In genomic region chr1:32337855-32338636, GRCh38 we compare ENCODE assay signal across 8 cellular contexts. TPM values are rescaled to one million over a fixed set of nuclear protein-coding genes. Genes with fewer than 3 reads are reported as not detected.
A peak's percentile ranks its signal among the peaks of the same experiment; 100 is the strongest.
DNase-seq lines count a peak whose midpoint lies in the region; ATAC-seq and TF ChIP-seq lines count a peak whose summit lies in the region.

No MANE protein-coding gene starts in this region.

- intact Hi-C loops in CD14-positive monocyte (cut with micrococcal nuclease), result loop anchor here (2.0 to 5.0 kb wide), 4 partner anchors 13 to 401 kb away; partner anchors contain the start of genes BSDC1 (in 1 of the 2) and PTP4A2 (in 1 of the 2)

- peaks cover 25 to 38% of the 10 kb centered on the region in 2 donors for H3K36me3 Mint-ChIP-seq in CD14-positive monocyte
- H3K36me3 Mint-ChIP-seq in activated naive CD8-positive, alpha-beta T cell treated with anti-CD3 and anti-CD28 coated beads, Interleukin-2, amount 50 U/mL, for 24 hours (ENCODE audit: low read depth), result peaks cover 5% of the 10 kb centered on the region

- no peaks in the 10 kb centered on the region for H3K27me3 ChIP-seq in Karpas-422 (ENCODE audit: low read length)
- H3K27me3 ChIP-seq in effector memory CD4-positive, alpha-beta T cell (replicated peaks; ENCODE audit: control insufficient read depth, insufficient read depth, low read length, poor library complexity, severe bottlenecking), result no peaks in the 10 kb centered on the region

- H2AFZ ChIP-seq in Karpas-422 (ENCODE audit: low read length), result no peak overlapping the region; the same call in 1 of the 2 replicates

- H3K27ac ChIP-seq in Karpas-422 (ENCODE audit: low read length), result peak overlapping the region; percentile 84
- H3K27ac ChIP-seq in effector memory CD4-positive, alpha-beta T cell (ENCODE audit: insufficient read depth, low read length, poor library complexity, severe bottlenecking), result no peak overlapping the region

- peaks cover 64% of the 10 kb centered on the region for H3K4me1 Mint-ChIP-seq in CD14-positive monocyte
- H3K4me1 Mint-ChIP-seq in activated naive CD8-positive, alpha-beta T cell treated with anti-CD3 and anti-CD28 coated beads, Interleukin-2, amount 50 U/mL, for 24 hours, result peaks cover 53% of the 10 kb centered on the region

- H3K9me3 ChIP-seq in Karpas-422 (ENCODE audit: low read length), result no peaks in the 10 kb centered on the region
- H3K9me3 ChIP-seq in effector memory CD4-positive, alpha-beta T cell (ENCODE audit: control insufficient read depth, low read length), result no peaks in the 10 kb centered on the region

- peak; percentile 91 for DNase-seq in CD14-positive monocyte (ENCODE audit: low spot score)
- DNase-seq in Karpas-422, result peak; percentile 68
- DNase-seq in activated naive CD8-positive, alpha-beta T cell treated with anti-CD3 and anti-CD28 coated beads, Interleukin-2, amount 50 U/mL, for 24 hours, result peak; percentile 27
- peak; percentile 89 for DNase-seq in midbrain (lab: John Stamatoyannopoulos, UW)
- no peak for DNase-seq in SHP77 (lab: John Stamatoyannopoulos, UW)
- DNase-seq in effector memory CD4-positive, alpha-beta T cell, result no peak

- H3K4me1 ChIP-seq in Karpas-422 (ENCODE audit: low read length), result peaks cover 57% of the 10 kb centered on the region
- H3K4me1 ChIP-seq in effector memory CD4-positive, alpha-beta T cell (ENCODE audit: control insufficient read depth, insufficient read depth, low read length, poor library complexity, severe bottlenecking), result peaks cover 28% of the 10 kb centered on the region

- TF ChIP-seq CTCF in CD14-positive monocyte (IDR thresholded peaks at IDR 0.05), result no peak

- peaks cover 26 to 33% (median 28%) of the 10 kb centered on the region in 3 donors for H3K27me3 Mint-ChIP-seq in CD14-positive monocyte (ENCODE audit: low read depth in 3 of 3)
- no peaks in the 10 kb centered on the region for H3K27me3 Mint-ChIP-seq in activated naive CD8-positive, alpha-beta T cell treated with anti-CD3 and anti-CD28 coated beads, Interleukin-2, amount 50 U/mL, for 24 hours

- peak overlapping the region; percentile 71 to 85 for H3K4me3 Mint-ChIP-seq in CD14-positive monocyte
- no peak overlapping the region for H3K4me3 Mint-ChIP-seq in activated naive CD8-positive, alpha-beta T cell treated with anti-CD3 and anti-CD28 coated beads, Interleukin-2, amount 50 U/mL, for 24 hours

- peaks cover 16% of the 10 kb centered on the region for H3K79me2 ChIP-seq in Karpas-422 (ENCODE audit: low read length)

- peaks cover 14% of the 10 kb centered on the region; the same call in 1 of the 2 replicates for H4K20me1 ChIP-seq in Karpas-422 (ENCODE audit: insufficient read depth, low read depth, low read length)

- H3K27ac Mint-ChIP-seq in CD14-positive monocyte, result peak overlapping the region; percentile 95 to 99 (median 99)
- H3K27ac Mint-ChIP-seq in activated naive CD8-positive, alpha-beta T cell treated with anti-CD3 and anti-CD28 coated beads, Interleukin-2, amount 50 U/mL, for 24 hours, result peak overlapping the region; percentile 64

- ATAC-seq in activated naive CD8-positive, alpha-beta T cell treated with anti-CD3 and anti-CD28 coated beads, Interleukin-2, amount 50 U/mL, for 24 hours, result peak; percentile 7
- no peak for ATAC-seq in GM21619 (IDR thresholded peaks at IDR 0.05; ENCODE audit: unreplicated experiment)
- no peak for ATAC-seq in HG02840 (IDR thresholded peaks at IDR 0.05; ENCODE audit: low FRiP score, unreplicated experiment)

- no peaks in the 10 kb centered on the region for H3K9me2 ChIP-seq in Karpas-422 (replicated peaks; ENCODE audit: insufficient read depth, low read length)

- peaks cover 9% of the 10 kb centered on the region; the same call in 1 of the 2 replicates for H3K36me3 ChIP-seq in Karpas-422 (ENCODE audit: insufficient read depth, low read length)
- H3K36me3 ChIP-seq in effector memory CD4-positive, alpha-beta T cell (ENCODE audit: control insufficient read depth, insufficient read depth, low read length), result peaks cover 4% of the 10 kb centered on the region

- peaks cover 0 to 8% (median 4%) of the 10 kb centered on the region in 7 donors for H3K9me3 Mint-ChIP-seq in CD14-positive monocyte
- H3K9me3 Mint-ChIP-seq in activated naive CD8-positive, alpha-beta T cell treated with anti-CD3 and anti-CD28 coated beads, Interleukin-2, amount 50 U/mL, for 24 hours, result no peaks in the 10 kb centered on the region

- H3K4me3 ChIP-seq in Karpas-422 (ENCODE audit: low read length), result peak overlapping the region; percentile 49
- H3K4me3 ChIP-seq in effector memory CD4-positive, alpha-beta T cell (ENCODE audit: insufficient read depth, low read depth, low read length, poor library complexity, severe bottlenecking), result no peak overlapping the region

- peak overlapping the region; percentile 59 for H3K9ac ChIP-seq in Karpas-422 (ENCODE audit: low read length)

- peak overlapping the region; percentile 99 for H3K4me2 ChIP-seq in Karpas-422 (ENCODE audit: low read depth, low read length, poor library complexity, severe bottlenecking)

RNA-seq across cellular contexts. Expression of gene MARCKSL1, which starts 2.0 kb away (rescaled TPM):
- 10 to 100 TPM; 13.9 to 40.3 TPM for polyA plus RNA-seq in CD14-positive monocyte
- total RNA-seq in Karpas-422 (2014; rRNA removed; shearing (Covaris generic); ENCODE audit: low replicate concordance), result 262 and 391 TPM in 2 replicates

RNA-seq across cellular contexts. Expression of gene FAM229A, which starts 24.2 kb away (rescaled TPM):
- not detected for polyA plus RNA-seq in CD14-positive monocyte
- total RNA-seq in Karpas-422 (2014; rRNA removed; shearing (Covaris generic); ENCODE audit: low replicate concordance), result 3.1 and 4.5 TPM in 2 replicates

RNA-seq across cellular contexts. Expression of gene TSSK3, which starts 24.3 kb away (rescaled TPM):
- polyA plus RNA-seq in CD14-positive monocyte, result 1 to 10 TPM in 1 of 2 donors, under 1 TPM in 1; 0.35 to 1.1 TPM
- total RNA-seq in Karpas-422 (2014; rRNA removed; shearing (Covaris generic); ENCODE audit: low replicate concordance), result 1.4 and 1.5 TPM in 2 replicates

RNA-seq across cellular contexts. Expression of gene HDAC1, which starts 46.2 kb away (rescaled TPM):
- 10 to 100 TPM; 73.8 to 88.7 TPM for polyA plus RNA-seq in CD14-positive monocyte
- total RNA-seq in Karpas-422 (2014; rRNA removed; shearing (Covaris generic); ENCODE audit: low replicate concordance), result 201 and 257 TPM in 2 replicates

RNA-seq across cellular contexts. Expression of gene BSDC1, which starts 56.2 kb away (rescaled TPM):
- polyA plus RNA-seq in CD14-positive monocyte, result 10 to 100 TPM; 19.0 to 23.7 TPM
- total RNA-seq in Karpas-422 (2014; rRNA removed; shearing (Covaris generic); ENCODE audit: low replicate concordance), result 45.1 and 50.0 TPM in 2 replicates

Comparison
In these comparisons a context has a peak if more than half of its experiments do, and no peak if none do; other contexts are left out.
1. DNase-seq: peak in CD14-positive monocyte (single experiment), Karpas-422 (single experiment), activated naive CD8-positive, alpha-beta T cell treated with anti-CD3 and anti-CD28 coated beads, Interleukin-2, amount 50 U/mL, for 24 hours (single experiment) and midbrain (single experiment); none in SHP77 (0 of 2) and effector memory CD4-positive, alpha-beta T cell (0 of 3).